ENCODE assay signal across 35 cellular contexts in genomic region chrX:131273024-131273423, GRCh38. TPM values are rescaled to one million over a fixed set of nuclear protein-coding genes. Genes with fewer than 3 reads are reported as not detected.
"Had no signal": no experiment of that assay in that cellular context is flagged by ENCODE, and none has a peak within 500 bp of the region (broad histone marks: within the 10 kb centered on the region; RNA-seq: fewer than 3 reads in every experiment).

No MANE protein-coding gene starts in this region.

- H3K9me3 ChIP-seq: MG63 had no signal

- DNase-seq: Karpas-422, Kasumi-1, MG63, MM.1S, MV-4-11, NCI-H1048, NCI-H1092, NCI-H1092 treated with DMSO at 0.1 percent for 48 hours, NCI-H1105, NCI-H1105 treated with DMSO at 0.1 percent for 48 hours, NCI-H1417 treated with DMSO at 0.1 percent for 48 hours, NCI-H1436, NCI-H1436 treated with DMSO at 0.1 percent for 48 hours, NCI-H146, NCI-H1694, NCI-H1694 treated with DMSO at 0.1 percent for 48 hours, NCI-H187, NCI-H187 treated with DMSO at 0.1 percent for 48 hours, NCI-H1930, NCI-H2029, NCI-H2029 treated with DMSO at 0.1 percent for 48 hours, NCI-H2081, NCI-H2081 treated with DMSO at 0.1 percent for 48 hours, NCI-H2107, NCI-H2171, NCI-H2227 treated with DMSO at 0.1 percent for 48 hours, NCI-H226, NCI-H345, NCI-H446, NCI-H446 treated with DMSO at 0.1 percent for 48 hours, NCI-H510A, NCI-H510A treated with DMSO at 0.1 percent for 48 hours had no signal

- H3K27ac ChIP-seq: KMS-11 had no signal

- H3K9ac ChIP-seq: KMS-11 had no signal

- H3K27me3 ChIP-seq: MG63 had no signal

- H3K4me2 ChIP-seq: KMS-11 had no signal

- H3K36me3 ChIP-seq: MG63 had no signal

- H3K4me3 ChIP-seq: MG63 had no signal

RNA-seq across cellular contexts. Expression of gene IGSF1, which starts 16.1 kb away (rescaled TPM):
- total RNA-seq: LHCN-M2, MCF 10A had no signal
